21 cellular contexts compared by ENCODE assay signal in genomic region chr1:4268262-4268889, GRCh38.
"Had no signal": no experiment of that assay in that cellular context is flagged by ENCODE, and none has a peak within 500 bp of the region (broad histone marks: within the 10 kb centered on the region; RNA-seq: fewer than 3 reads in every experiment).

No MANE protein-coding gene starts in this region.

- H3K9me3 ChIP-seq: adrenal gland, breast epithelium, SK-N-SH had no signal

- H3K27ac ChIP-seq: adrenal gland, breast epithelium, VCaP had no signal

- H3K27me3 ChIP-seq: adrenal gland had no signal

- H3K4me1 ChIP-seq: adrenal gland, breast epithelium had no signal

- H3K36me3 ChIP-seq: adrenal gland, breast epithelium had no signal

- H3K27ac Mint-ChIP-seq: activated CD8-positive, alpha-beta T cell treated with anti-CD3 and anti-CD28 coated beads for 36 hours; activated naive CD8-positive, alpha-beta T cell treated with anti-CD3 and anti-CD28 coated beads, Interleukin-2, amount 10 ng/mL, durations not matched to agents 7 days and 5 days; activated T-cell treated with anti-CD3 and anti-CD28 coated beads, Interleukin-2, amount 50 U/mL, for 72 hours had no signal

- DNase-seq: activated CD4-positive, CD25-positive, alpha-beta regulatory T cell; activated CD8-positive, alpha-beta memory T cell treated with anti-CD3 and anti-CD28 coated beads, Interleukin-2, amount 50 U/mL, for 4 hours; activated CD8-positive, alpha-beta T cell treated with anti-CD3 and anti-CD28 coated beads for 36 hours; activated naive CD4-positive, alpha-beta T cell treated with anti-CD3 and anti-CD28 coated beads, Interleukin-2, amount 50 U/mL, for 16 hours; activated naive CD8-positive, alpha-beta T cell treated with anti-CD3 and anti-CD28 coated beads, Interleukin-2, amount 10 ng/mL, durations not matched to agents 7 days and 5 days; activated T-cell treated with anti-CD3 and anti-CD28 coated beads, Interleukin-2, amount 50 U/mL, for 72 hours; adrenal gland; aorta; caudate nucleus; MM.1S; NCI-H1105; NCI-H1436; NCI-H187; NCI-H2081; NCI-H510A treated with DMSO at 0.1 percent for 48 hours; NCI-H69; RPMI8226; SK-N-SH; T-helper 1 cell had no signal

- H3K4me3 Mint-ChIP-seq: activated CD8-positive, alpha-beta T cell treated with anti-CD3 and anti-CD28 coated beads for 36 hours; activated naive CD8-positive, alpha-beta T cell treated with anti-CD3 and anti-CD28 coated beads, Interleukin-2, amount 10 ng/mL, durations not matched to agents 7 days and 5 days; activated T-cell treated with anti-CD3 and anti-CD28 coated beads, Interleukin-2, amount 50 U/mL, for 72 hours had no signal

- H3K9me2 ChIP-seq: SK-N-SH had no signal

- H3K4me3 ChIP-seq: adrenal gland, breast epithelium had no signal

- H3K9me3 Mint-ChIP-seq: activated CD8-positive, alpha-beta T cell treated with anti-CD3 and anti-CD28 coated beads for 36 hours; activated naive CD8-positive, alpha-beta T cell treated with anti-CD3 and anti-CD28 coated beads, Interleukin-2, amount 10 ng/mL, durations not matched to agents 7 days and 5 days; activated T-cell treated with anti-CD3 and anti-CD28 coated beads, Interleukin-2, amount 50 U/mL, for 72 hours had no signal

- H3K36me3 Mint-ChIP-seq: activated naive CD8-positive, alpha-beta T cell treated with anti-CD3 and anti-CD28 coated beads, Interleukin-2, amount 10 ng/mL, durations not matched to agents 7 days and 5 days had no signal

- H3K27me3 Mint-ChIP-seq: activated CD8-positive, alpha-beta T cell treated with anti-CD3 and anti-CD28 coated beads for 36 hours had no signal

- H3K9ac ChIP-seq: SK-N-SH had no signal

- H3K4me2 ChIP-seq: SK-N-SH had no signal
